Comparison of ENCODE assay signal across 1 cellular context in genomic region chr11:16825968-16826367, GRCh38.
TF ChIP-seq lines count a peak whose summit lies in the region.

No MANE protein-coding gene starts in this region.

TF ChIP-seq in HepG2, 621 proteins besides CTCF, POLR2A, EP300 and RAD21 (continued from another document):
- no peak for TF ChIP-seq E2F1 (CRISPR knock-in tag; IDR thresholded peaks at IDR 0.05)
- no peak for TF ChIP-seq ZNF275 (CRISPR knock-in tag; IDR thresholded peaks at IDR 0.05; ENCODE audit: borderline replicate concordance)
- no peak for TF ChIP-seq ZNF746 (CRISPR knock-in tag; IDR thresholded peaks at IDR 0.05)
- TF ChIP-seq FIP1L1 (IDR thresholded peaks at IDR 0.05; ENCODE audit: borderline replicate concordance, insufficient read depth, low read depth, low read length), result no peak
- no peak for TF ChIP-seq ZSCAN12 (CRISPR knock-in tag; IDR thresholded peaks at IDR 0.05)
- TF ChIP-seq ZNF737 (CRISPR knock-in tag; IDR thresholded peaks at IDR 0.05; ENCODE audit: borderline replicate concordance), result no peak
- TF ChIP-seq ZNF747 (CRISPR knock-in tag; IDR thresholded peaks at IDR 0.05; ENCODE audit: borderline replicate concordance), result no peak
